Comparison of ENCODE assay signal across 15 cellular contexts in genomic region chr16:84085271-84085667, GRCh38. TPM values are rescaled to one million over a fixed set of nuclear protein-coding genes. Genes with fewer than 3 reads are reported as not detected.
DNase-seq lines count a peak whose midpoint lies in the region; ATAC-seq and TF ChIP-seq lines count a peak whose summit lies in the region.
"Had no signal": no experiment of that assay in that cellular context is flagged by ENCODE, and none has a peak within 500 bp of the region (broad histone marks: within the 10 kb centered on the region; RNA-seq: fewer than 3 reads in every experiment).

No MANE protein-coding gene starts in this region.

- peaks cover 79% of the 10 kb centered on the region for H3K4me1 ChIP-seq in BLaER1
- H3K4me1 ChIP-seq in endodermal cell (ENCODE audit: control insufficient read depth, insufficient read depth, low read length) = no peaks in the 10 kb centered on the region
- H3K4me1 ChIP-seq in A673 (ENCODE audit: insufficient read depth, low read length, poor library complexity, severe bottlenecking) = no peaks in the 10 kb centered on the region

- H3K27ac ChIP-seq in BLaER1 (peak overlapping the region; percentile 23; the same call in 1 of the 2 replicates), RWPE1 (peak overlapping the region; percentile 17; the same call in 1 of the 2 replicates), endodermal cell (ENCODE audit: low read depth, low read length) (no peak overlapping the region), A673 (ENCODE audit: low read depth, low read length, poor library complexity, severe bottlenecking) (no peak overlapping the region)
- H3K27ac ChIP-seq: SK-N-MC had no signal

- H3K27me3 ChIP-seq in BLaER1 = no peaks in the 10 kb centered on the region
- H3K27me3 ChIP-seq in endodermal cell (ENCODE audit: control insufficient read depth, insufficient read depth, low read length, poor library complexity, severe bottlenecking) = no peaks in the 10 kb centered on the region
- H3K27me3 ChIP-seq in A673 (replicated peaks; ENCODE audit: insufficient read depth, low read depth, low read length, poor library complexity) = no peaks in the 10 kb centered on the region

- POLR2A ChIA-PET in activated CD8-positive, alpha-beta T cell treated with anti-CD3 and anti-CD28 coated beads for 36 hours (lab: Charles Lee) = interaction anchor here (1.2 to 1.5 kb wide), 2 partner anchors 31 to 91 kb away, joined by 4 read pairs; no protein-coding TSS in a partner anchor
- POLR2A ChIA-PET in activated CD8-positive, alpha-beta T cell treated with anti-CD3 and anti-CD28 coated beads, Interleukin-2, amount 10 ng/mL, durations not matched to agents 7 days and 5 days (lab: Charles Lee) = no interaction called here
- POLR2A ChIA-PET in RWPE1 (lab: Yijun Ruan, JAX; ENCODE audit: low non-redundant PET) = no interaction called here
- POLR2A ChIA-PET in A673 (lab: Charles Lee; ENCODE audit: low non-redundant PET) = no interaction called here

- H3K9me3 Mint-ChIP-seq in activated CD8-positive, alpha-beta T cell treated with anti-CD3 and anti-CD28 coated beads for 36 hours = no peaks in the 10 kb centered on the region
- H3K9me3 Mint-ChIP-seq in activated CD8-positive, alpha-beta T cell treated with anti-CD3 and anti-CD28 coated beads, Interleukin-2, amount 10 ng/mL, durations not matched to agents 7 days and 5 days (ENCODE audit: insufficient read depth) = no peaks in the 10 kb centered on the region
- H3K9me3 Mint-ChIP-seq in endodermal cell = no peaks in the 10 kb centered on the region
- H3K9me3 Mint-ChIP-seq: IgD-negative memory B cell had no signal

- H3K27me3 Mint-ChIP-seq in activated CD8-positive, alpha-beta T cell treated with anti-CD3 and anti-CD28 coated beads for 36 hours = no peaks in the 10 kb centered on the region
- no peaks in the 10 kb centered on the region for H3K27me3 Mint-ChIP-seq in activated CD8-positive, alpha-beta T cell treated with anti-CD3 and anti-CD28 coated beads, Interleukin-2, amount 10 ng/mL, durations not matched to agents 7 days and 5 days (ENCODE audit: low read depth)
- H3K27me3 Mint-ChIP-seq in endodermal cell (ENCODE audit: insufficient read depth) = no peaks in the 10 kb centered on the region
- H3K27me3 Mint-ChIP-seq: IgD-negative memory B cell had no signal

- CTCF ChIA-PET in activated CD8-positive, alpha-beta T cell treated with anti-CD3 and anti-CD28 coated beads for 36 hours (lab: Charles Lee) = interaction anchor here (0.6 to 11.0 kb wide), 19 partner anchors 10 to 129 kb away, joined by 3 to 172 read pairs (median 5); partner anchors contain the start of genes ADAD2, MBTPS1 and TAF1C
- CTCF ChIA-PET in activated CD8-positive, alpha-beta T cell treated with anti-CD3 and anti-CD28 coated beads, Interleukin-2, amount 10 ng/mL, durations not matched to agents 7 days and 5 days (lab: Charles Lee) = interaction anchor here (0.8 to 6.3 kb wide), 25 partner anchors 8 to 131 kb away, joined by 3 to 95 read pairs (median 5); partner anchors contain the start of genes DNAAF1, HSDL1, MBTPS1 and TAF1C
- CTCF ChIA-PET in RWPE1 (lab: Yijun Ruan, JAX) = interaction anchor here (0.7 to 1.9 kb wide), 10 partner anchors 11 to 153 kb away, joined by 3 to 8 read pairs (median 5); partner anchors contain the start of gene TAF1C
- CTCF ChIA-PET in A673 (lab: Charles Lee) = interaction anchor here (0.6 to 1.6 kb wide), 5 partner anchors 31 to 399 kb away, joined by 3 to 5 read pairs (median 3); partner anchors contain the start of genes MBTPS1 and TAF1C

- H3K4me3 ChIP-seq in BLaER1 = peak overlapping the region; percentile 49; the same call in 1 of the 2 replicates
- peak overlapping the region; percentile 39 for H3K4me3 ChIP-seq in Jurkat, Clone E6-1 (ENCODE audit: low read length)
- H3K4me3 ChIP-seq in endodermal cell (ENCODE audit: low read length) = no peak overlapping the region
- H3K4me3 ChIP-seq in A673 (ENCODE audit: low read depth, low read length, poor library complexity, severe bottlenecking) = no peak overlapping the region
- H3K4me3 ChIP-seq: SK-N-MC had no signal

- H3K4me1 Mint-ChIP-seq in activated CD8-positive, alpha-beta T cell treated with anti-CD3 and anti-CD28 coated beads for 36 hours (ENCODE audit: low read depth) = peaks cover 42% of the 10 kb centered on the region
- H3K4me1 Mint-ChIP-seq in activated CD8-positive, alpha-beta T cell treated with anti-CD3 and anti-CD28 coated beads, Interleukin-2, amount 10 ng/mL, durations not matched to agents 7 days and 5 days (ENCODE audit: low read depth) = peaks cover 49% of the 10 kb centered on the region
- H3K4me1 Mint-ChIP-seq in endodermal cell = no peaks in the 10 kb centered on the region

- TF ChIP-seq CTCF in activated CD8-positive, alpha-beta T cell treated with anti-CD3 and anti-CD28 coated beads for 36 hours (IDR thresholded peaks at IDR 0.05) = no peak
- TF ChIP-seq CTCF in RWPE1 (conservative IDR thresholded peaks at IDR 0.05; ENCODE audit: low read depth) (no peak), endodermal cell (conservative IDR thresholded peaks at IDR 0.05) (no peak), A673 (conservative IDR thresholded peaks at IDR 0.05; ENCODE audit: low read depth, low read length) (no peak)

- intact Hi-C loops in activated CD8-positive, alpha-beta T cell treated with anti-CD3 and anti-CD28 coated beads for 36 hours (cut with micrococcal nuclease) = loop anchor here (5.0 kb wide), 2 partner anchors 57 to 102 kb away; partner anchors contain the start of gene TAF1C
- intact Hi-C loops in A673 (cut with micrococcal nuclease; ENCODE audit: unreplicated experiment) = loop anchor here (5.0 kb wide), 1 partner anchor 92 kb away; no protein-coding TSS in a partner anchor

- WGBS in endodermal cell (ENCODE audit: insufficient coverage in 1 of 2, insufficient read length in 1 of 2), 2 experiments = 90 to 97% methylated on average over 2 to 5 of the region's 8 CpGs

- no peak for DNase-seq in activated CD8-positive, alpha-beta T cell treated with anti-CD3 and anti-CD28 coated beads for 36 hours
- DNase-seq in activated CD8-positive, alpha-beta T cell treated with anti-CD3 and anti-CD28 coated beads, Interleukin-2, amount 10 ng/mL, durations not matched to agents 7 days and 5 days = no peak
- no peak for DNase-seq in Jurkat, Clone E6-1 (ENCODE audit: low read depth, low spot score)
- DNase-seq in RWPE1 (ENCODE audit: low spot score) (no peak), endodermal cell (no peak), NCI-H446 treated with DMSO at 0.1 percent for 48 hours (lab: John Stamatoyannopoulos, UW) (no peak), A673 (ENCODE audit: low spot score) (no peak)
- DNase-seq: DMS 273 treated with DMSO at 0.1 percent for 48 hours had no signal

- H3K9ac ChIP-seq in BLaER1 = no peak overlapping the region
- H3K9ac ChIP-seq in endodermal cell (ENCODE audit: extremely low read depth, low read length, poor library complexity, severe bottlenecking) = no peak overlapping the region

- BruUV-seq in A673 (replicated peaks; lab: Mats Ljungman, UMichigan) = no TSS peak

- peaks cover 54% of the 10 kb centered on the region for H3K36me3 Mint-ChIP-seq in activated CD8-positive, alpha-beta T cell treated with anti-CD3 and anti-CD28 coated beads for 36 hours (ENCODE audit: low read depth)
- H3K36me3 Mint-ChIP-seq in activated CD8-positive, alpha-beta T cell treated with anti-CD3 and anti-CD28 coated beads, Interleukin-2, amount 10 ng/mL, durations not matched to agents 7 days and 5 days (ENCODE audit: low read depth) = peaks cover 51% of the 10 kb centered on the region
- H3K36me3 Mint-ChIP-seq in endodermal cell (ENCODE audit: low read depth) = peaks cover 68% of the 10 kb centered on the region

- peak overlapping the region; percentile 90 for H3K4me2 ChIP-seq in BLaER1

- peak overlapping the region; percentile 22 for H3K27ac Mint-ChIP-seq in activated CD8-positive, alpha-beta T cell treated with anti-CD3 and anti-CD28 coated beads for 36 hours
- H3K27ac Mint-ChIP-seq in activated CD8-positive, alpha-beta T cell treated with anti-CD3 and anti-CD28 coated beads, Interleukin-2, amount 10 ng/mL, durations not matched to agents 7 days and 5 days = no peak overlapping the region
- no peak overlapping the region for H3K27ac Mint-ChIP-seq in endodermal cell

- no peaks in the 10 kb centered on the region for H3K9me3 ChIP-seq in BLaER1
- H3K9me3 ChIP-seq in endodermal cell (ENCODE audit: control insufficient read depth, low read length) = no peaks in the 10 kb centered on the region
- H3K9me3 ChIP-seq in A673 (ENCODE audit: low read depth, low read length, poor library complexity, severe bottlenecking) = no peaks in the 10 kb centered on the region

- H4K20me1 ChIP-seq in BLaER1 = peaks cover 70% of the 10 kb centered on the region

- H3K36me3 ChIP-seq in BLaER1 (peaks cover 67% of the 10 kb centered on the region), endodermal cell (ENCODE audit: control insufficient read depth, insufficient read depth, low read length) (peaks cover 89% of the 10 kb centered on the region), A673 (ENCODE audit: insufficient read depth, low read length, poor library complexity, severe bottlenecking) (peaks cover 35% of the 10 kb centered on the region)

- H3K4me3 Mint-ChIP-seq in activated CD8-positive, alpha-beta T cell treated with anti-CD3 and anti-CD28 coated beads for 36 hours = no peak overlapping the region
- H3K4me3 Mint-ChIP-seq in activated CD8-positive, alpha-beta T cell treated with anti-CD3 and anti-CD28 coated beads, Interleukin-2, amount 10 ng/mL, durations not matched to agents 7 days and 5 days = no peak overlapping the region
- no peak overlapping the region for H3K4me3 Mint-ChIP-seq in endodermal cell

- ATAC-seq in activated CD8-positive, alpha-beta T cell treated with anti-CD3 and anti-CD28 coated beads for 36 hours = no peak
- ATAC-seq in activated CD8-positive, alpha-beta T cell treated with anti-CD3 and anti-CD28 coated beads, Interleukin-2, amount 10 ng/mL, durations not matched to agents 7 days and 5 days = no peak

RNA-seq across cellular contexts. Expression of gene MBTPS1, which starts 31.5 kb away (rescaled TPM):
- 10 to 100 TPM; 31.5 to 31.7 TPM for total RNA-seq in activated CD8-positive, alpha-beta T cell treated with anti-CD3 and anti-CD28 coated beads for 36 hours
- total RNA-seq in activated CD8-positive, alpha-beta T cell treated with anti-CD3 and anti-CD28 coated beads, Interleukin-2, amount 10 ng/mL, durations not matched to agents 7 days and 5 days = 10 to 100 TPM; 49.3 to 52.7 TPM
- polyA plus RNA-seq in Jurkat, Clone E6-1 (2012; ENCODE audit: insufficient read depth, insufficient read length) = 65.6 TPM
- total RNA-seq in endodermal cell (10 to 100 TPM; 59.7 to 62.9 TPM), A673 (2021) (76.9 and 82.0 TPM in 2 replicates)
- polyA plus RNA-seq in endodermal cell (2013, experiment 1 of 2) = 69.3 TPM
- polyA plus RNA-seq in endodermal cell (2013, experiment 2 of 2) = 64.4 TPM

RNA-seq across cellular contexts. Expression of gene SLC38A8, which starts 42.7 kb away (rescaled TPM):
- not detected for total RNA-seq in activated CD8-positive, alpha-beta T cell treated with anti-CD3 and anti-CD28 coated beads for 36 hours
- not detected for total RNA-seq in activated CD8-positive, alpha-beta T cell treated with anti-CD3 and anti-CD28 coated beads, Interleukin-2, amount 10 ng/mL, durations not matched to agents 7 days and 5 days
- not detected for polyA plus RNA-seq in Jurkat, Clone E6-1 (2012; ENCODE audit: insufficient read depth, insufficient read length)
- not detected for total RNA-seq in endodermal cell
- 0.46 TPM for polyA plus RNA-seq in endodermal cell (2013, experiment 1 of 2)
- not detected for polyA plus RNA-seq in endodermal cell (2013, experiment 2 of 2)
- total RNA-seq in A673 (2021) = not detected in 2 replicates
- total RNA-seq: H1, HT1080, NCI-H460 had no signal
- polyA plus RNA-seq: IgD-negative memory B cell had no signal

RNA-seq across cellular contexts. Expression of gene HSDL1, which starts 59.7 kb away (rescaled TPM):
- total RNA-seq in activated CD8-positive, alpha-beta T cell treated with anti-CD3 and anti-CD28 coated beads for 36 hours = 10 to 100 TPM; 11.1 to 11.8 TPM
- 10 to 100 TPM; 10.4 to 12.3 TPM for total RNA-seq in activated CD8-positive, alpha-beta T cell treated with anti-CD3 and anti-CD28 coated beads, Interleukin-2, amount 10 ng/mL, durations not matched to agents 7 days and 5 days
- 57.0 TPM for polyA plus RNA-seq in Jurkat, Clone E6-1 (2012; ENCODE audit: insufficient read depth, insufficient read length)
- total RNA-seq in endodermal cell (10 to 100 TPM; 49.5 to 68.3 TPM), A673 (2021) (45.6 and 46.7 TPM in 2 replicates)
- polyA plus RNA-seq in endodermal cell (2013, experiment 1 of 2) = 73.7 TPM
- polyA plus RNA-seq in endodermal cell (2013, experiment 2 of 2) = 66.8 TPM

RNA-seq across cellular contexts. Expression of gene DNAAF1, which starts 59.8 kb away (rescaled TPM):
- not detected for total RNA-seq in activated CD8-positive, alpha-beta T cell treated with anti-CD3 and anti-CD28 coated beads for 36 hours
- total RNA-seq in activated CD8-positive, alpha-beta T cell treated with anti-CD3 and anti-CD28 coated beads, Interleukin-2, amount 10 ng/mL, durations not matched to agents 7 days and 5 days = not detected
- polyA plus RNA-seq in Jurkat, Clone E6-1 (2012; ENCODE audit: insufficient read depth, insufficient read length) = not detected
- total RNA-seq in endodermal cell = under 1 TPM; 0.59 to 0.66 TPM
- 0.57 TPM for polyA plus RNA-seq in endodermal cell (2013, experiment 1 of 2)
- polyA plus RNA-seq in endodermal cell (2013, experiment 2 of 2) = 0.54 TPM
- not detected in 2 replicates for total RNA-seq in A673 (2021)
- total RNA-seq: HT1080, NCI-H460, Right ventricle myocardium superior had no signal
- polyA plus RNA-seq: IgD-negative memory B cell had no signal

Comparison
In these comparisons a context has a peak if more than half of its experiments do, and no peak if none do; other contexts are left out.
1. H3K27ac ChIP-seq: peak in BLaER1 (single experiment) and RWPE1 (single experiment); none in endodermal cell (single experiment) and A673 (single experiment).
2. H3K4me3 ChIP-seq: peak in BLaER1 (single experiment) and Jurkat, Clone E6-1 (single experiment); none in endodermal cell (single experiment) and A673 (single experiment).